14 cellular contexts compared by ENCODE assay signal in the genomic region with DNA sequence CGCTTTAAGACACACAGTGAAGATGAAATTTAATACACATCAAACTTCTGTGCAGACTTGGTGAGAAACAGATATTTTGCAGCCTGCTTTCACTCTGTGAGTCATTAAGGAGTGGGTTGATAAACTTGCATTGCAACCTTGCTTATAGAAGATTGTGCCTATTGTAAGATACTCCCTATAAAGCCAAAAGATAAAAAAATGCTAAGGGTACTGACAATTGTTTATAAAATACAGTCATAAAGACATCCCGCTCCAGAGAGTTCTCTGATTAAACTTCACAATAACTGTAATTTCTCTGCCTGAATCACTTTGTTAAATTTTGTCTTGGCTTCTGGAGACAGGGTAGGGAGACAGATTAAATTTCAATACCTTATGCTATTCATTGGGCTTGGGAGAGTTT. TPM values are rescaled to one million over a fixed set of nuclear protein-coding genes. Genes with fewer than 3 reads are reported as not detected.
A peak's percentile ranks its signal among the peaks of the same experiment; 100 is the strongest.
DNase-seq lines count a peak whose midpoint lies in the region; ATAC-seq and TF ChIP-seq lines count a peak whose summit lies in the region.
"Had no signal": no experiment of that assay in that cellular context is flagged by ENCODE, and none has a peak within 500 bp of the region (broad histone marks: within the 10 kb centered on the region; RNA-seq: fewer than 3 reads in every experiment).

No MANE protein-coding gene starts in this region.

- intact Hi-C loops in A673 (cut with micrococcal nuclease; ENCODE audit: unreplicated experiment): no loop called here
- intact Hi-C loops in CD4-positive, alpha-beta memory T cell (cut with micrococcal nuclease): no loop called here

- H3K4me3 ChIP-seq in A673 (ENCODE audit: low read depth, low read length, poor library complexity, severe bottlenecking): peak overlapping the region; percentile 21
- H3K4me3 ChIP-seq in SK-N-MC: peak overlapping the region; percentile 65
- H3K4me3 ChIP-seq in CD4-positive, alpha-beta memory T cell (ENCODE audit: low read length in 2 of 2): no peak overlapping the region
- H3K4me3 ChIP-seq: vagina had no signal

- no peaks in the 10 kb centered on the region for H3K27me3 ChIP-seq in A673 (replicated peaks; ENCODE audit: insufficient read depth, low read depth, low read length, poor library complexity)
- H3K27me3 ChIP-seq in CD4-positive, alpha-beta memory T cell (ENCODE audit: insufficient read depth, low read length): no peaks in the 10 kb centered on the region
- H3K27me3 ChIP-seq: vagina had no signal

- DNase-seq in A673 (ENCODE audit: low spot score): peak; percentile 31
- DNase-seq in HT1080 (ENCODE audit: low read depth): peak; percentile 62
- no peak for DNase-seq in SK-N-MC (ENCODE audit: low read depth, low spot score)
- DNase-seq in fibroblast of peridontal ligament (ENCODE audit: extremely low read depth): peak; percentile 54
- DNase-seq in GF-D8 (lab: John Stamatoyannopoulos, UW): no peak
- DNase-seq in CD4-positive, alpha-beta memory T cell: no peak
- DNase-seq: activated T-cell treated with anti-CD3 and anti-CD28 coated beads, Interleukin-2, amount 50 U/mL, for 4 hours; MV-4-11; NCI-H526 had no signal

- CTCF ChIA-PET in A673 (lab: Charles Lee): no interaction called here
- CTCF ChIA-PET in CD4-positive, alpha-beta memory T cell (lab: Charles Lee; ENCODE audit: partially characterized antibody): no interaction called here

- peak overlapping the region; percentile 72 for H3K27ac ChIP-seq in A673 (ENCODE audit: low read depth, low read length, poor library complexity, severe bottlenecking)
- H3K27ac ChIP-seq in SK-N-MC: peak overlapping the region; percentile 89
- H3K27ac ChIP-seq in CD4-positive, alpha-beta memory T cell (ENCODE audit: low read depth, low read length): no peak overlapping the region
- H3K27ac ChIP-seq: vagina had no signal

- POLR2A ChIA-PET in A673 (lab: Charles Lee; ENCODE audit: low non-redundant PET): no interaction called here
- POLR2A ChIA-PET in CD4-positive, alpha-beta memory T cell (lab: Charles Lee; ENCODE audit: partially characterized antibody): no interaction called here

- peaks cover 0 to 8% of the 10 kb centered on the region in 2 donors for H3K36me3 Mint-ChIP-seq in CD4-positive, alpha-beta memory T cell
- H3K36me3 Mint-ChIP-seq: stimulated activated effector memory CD8-positive, alpha-beta T cell treated with anti-CD3 and anti-CD28 coated beads, Interleukin-12 subunit alpha, Interleukin-12 subunit beta, amount 100 ng/mL, for 72 hours had no signal

- no TSS peak for BruUV-seq in A673 (replicated peaks; lab: Mats Ljungman, UMichigan)

- H3K9me3 ChIP-seq in A673 (ENCODE audit: low read depth, low read length, poor library complexity, severe bottlenecking) (no peaks in the 10 kb centered on the region), SK-N-MC (ENCODE audit: low read depth, low read length) (no peaks in the 10 kb centered on the region)
- H3K9me3 ChIP-seq in CD4-positive, alpha-beta memory T cell (ENCODE audit: control insufficient read depth in 1 of 2, low read length in 2 of 2): no peaks in the 10 kb centered on the region
- H3K9me3 ChIP-seq: vagina had no signal

- H3K4me1 ChIP-seq in A673 (ENCODE audit: insufficient read depth, low read length, poor library complexity, severe bottlenecking): peaks cover 55% of the 10 kb centered on the region
- peaks cover 7% of the 10 kb centered on the region for H3K4me1 ChIP-seq in CD4-positive, alpha-beta memory T cell (ENCODE audit: insufficient read depth, low read length)
- H3K4me1 ChIP-seq: vagina had no signal

- H3K36me3 ChIP-seq in A673 (ENCODE audit: insufficient read depth, low read length, poor library complexity, severe bottlenecking) (no peaks in the 10 kb centered on the region), SK-N-MC (ENCODE audit: insufficient read depth, low read length) (no peaks in the 10 kb centered on the region; the same call in 1 of the 2 replicates)
- H3K36me3 ChIP-seq in CD4-positive, alpha-beta memory T cell (ENCODE audit: insufficient read depth, low read length): no peaks in the 10 kb centered on the region
- H3K36me3 ChIP-seq: vagina had no signal

- no peaks in the 10 kb centered on the region for H3K27me3 Mint-ChIP-seq in CD4-positive, alpha-beta memory T cell

- peaks cover 0 to 2% (median 0%) of the 10 kb centered on the region in 8 donors for H3K9me3 Mint-ChIP-seq in CD4-positive, alpha-beta memory T cell
- H3K9me3 Mint-ChIP-seq: activated T-cell treated with anti-CD3 and anti-CD28 coated beads, Interleukin-2, amount 50 U/mL, for 4 hours; stimulated activated effector memory CD8-positive, alpha-beta T cell treated with anti-CD3 and anti-CD28 coated beads, Interleukin-12 subunit alpha, Interleukin-12 subunit beta, amount 100 ng/mL, for 72 hours had no signal

- TF ChIP-seq CTCF in A673 (conservative IDR thresholded peaks at IDR 0.05; ENCODE audit: low read depth, low read length): no peak

- peaks cover 27 to 55% (median 30%) of the 10 kb centered on the region in 4 donors for H3K4me1 Mint-ChIP-seq in CD4-positive, alpha-beta memory T cell

- ATAC-seq in HG02642 (IDR thresholded peaks at IDR 0.05; ENCODE audit: poor library complexity, unreplicated experiment) (no peak), GM19035 (IDR thresholded peaks at IDR 0.05; ENCODE audit: unreplicated experiment) (no peak)
- ATAC-seq: activated CD4-positive, CD25-positive, alpha-beta regulatory T cell treated with anti-CD3 and anti-CD28 coated beads, Interleukin-2, amount 50 U/mL, for 24 hours; stimulated activated effector memory CD8-positive, alpha-beta T cell treated with anti-CD3 and anti-CD28 coated beads, Interleukin-12 subunit alpha, Interleukin-12 subunit beta, amount 100 ng/mL, for 72 hours had no signal

- H3K27ac Mint-ChIP-seq in CD4-positive, alpha-beta memory T cell: no peak overlapping the region
- H3K27ac Mint-ChIP-seq: stimulated activated effector memory CD8-positive, alpha-beta T cell treated with anti-CD3 and anti-CD28 coated beads, Interleukin-12 subunit alpha, Interleukin-12 subunit beta, amount 100 ng/mL, for 72 hours had no signal

- H3K9ac ChIP-seq in SK-N-MC (ENCODE audit: insufficient read length): peak overlapping the region; percentile 8

- H3K4me3 Mint-ChIP-seq in CD4-positive, alpha-beta memory T cell: no peak overlapping the region
- H3K4me3 Mint-ChIP-seq: activated T-cell treated with anti-CD3 and anti-CD28 coated beads, Interleukin-2, amount 50 U/mL, for 4 hours; stimulated activated effector memory CD8-positive, alpha-beta T cell treated with anti-CD3 and anti-CD28 coated beads, Interleukin-12 subunit alpha, Interleukin-12 subunit beta, amount 100 ng/mL, for 72 hours had no signal

RNA-seq across cellular contexts. Expression of gene GALNT7, which starts 49.1 kb away (rescaled TPM):
- total RNA-seq in A673 (2021): 89.7 and 90.7 TPM in 2 replicates
- total RNA-seq in HT1080 (2014; rRNA removed; shearing (Covaris generic)): 42.2 and 59.6 TPM in 2 replicates
- polyA plus RNA-seq in HT1080 (2015; cell fraction: cytosol; rRNA removed): 57.0 and 70.8 TPM in 2 replicates
- 158 and 168 TPM in 2 replicates for polyA plus RNA-seq in HT1080 (2015; cell fraction: nucleus; rRNA removed)
- total RNA-seq in CD4-positive, alpha-beta memory T cell: 10 to 100 TPM; 24.1 to 26.3 TPM
- 10 to 100 TPM; 12.6 to 20.4 TPM for polyA plus RNA-seq in CD4-positive, alpha-beta memory T cell

Comparison
In these comparisons a context has a peak if more than half of its experiments do, and no peak if none do; other contexts are left out.
1. DNase-seq: peak in A673 (single experiment), HT1080 (single experiment) and fibroblast of peridontal ligament (single experiment); none in SK-N-MC (single experiment), GF-D8 (single experiment) and CD4-positive, alpha-beta memory T cell (0 of 5).
2. H3K4me3 ChIP-seq: peak in A673 (single experiment) and SK-N-MC (single experiment); none in CD4-positive, alpha-beta memory T cell (0 of 2).